In the genomic region with DNA sequence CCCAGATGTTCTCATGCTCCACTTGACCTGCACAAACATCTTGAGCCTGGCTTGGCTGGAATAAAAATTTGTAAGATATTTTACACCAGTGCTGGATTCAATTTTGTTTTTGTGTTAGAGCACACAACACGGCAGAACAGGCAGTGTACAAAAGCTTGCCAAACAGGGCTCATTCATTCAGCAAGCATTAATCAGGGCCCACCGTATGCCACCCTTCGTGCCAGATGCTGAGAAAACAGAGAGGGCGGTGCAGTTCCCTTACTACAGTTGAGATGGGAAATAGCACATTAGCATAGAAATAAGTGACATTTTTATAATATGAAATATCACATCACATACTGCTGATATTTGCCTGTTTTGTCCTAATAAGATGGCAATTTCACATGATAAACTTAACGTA, we compare ENCODE assay signal across 20 cellular contexts.
DNase-seq lines count a peak whose midpoint lies in the region; ATAC-seq and TF ChIP-seq lines count a peak whose summit lies in the region.
"Had no signal": no experiment of that assay in that cellular context is flagged by ENCODE, and none has a peak within 500 bp of the region (broad histone marks: within the 10 kb centered on the region; RNA-seq: fewer than 3 reads in every experiment).

No MANE protein-coding gene starts in this region.

- peaks cover 26% of the 10 kb centered on the region for H3K36me3 Mint-ChIP-seq in T-helper 2 cell treated with Interferon-gamma antibody and Interleukin-4, amounts not matched to agents 5 μg/mL and 100 μg/mL, for 36 hours (ENCODE audit: low read depth)
- H3K36me3 Mint-ChIP-seq: stimulated activated naive B cell treated with anti-CD40 and anti-IgM and Interleukin-4, amounts not matched to agents 10 μg/mL and 1 μg/mL and 100 μg/mL, for 72 hours had no signal

- no peak for TF ChIP-seq CTCF in gastroesophageal sphincter (IDR thresholded peaks at IDR 0.05)
- no peak for TF ChIP-seq CTCF in thoracic aorta (IDR thresholded peaks at IDR 0.05)

- WGBS in gastroesophageal sphincter (ENCODE audit: low coverage in 1 of 2), 2 donors, result 51 to 63% methylated on average over 4 to 5 of the region's 5 CpGs

- ATAC-seq in gastroesophageal sphincter (no peak), thoracic aorta (ENCODE audit: insufficient number of reproducible peaks, low FRiP score, low read depth) (no peak), HG03196 (IDR thresholded peaks at IDR 0.05; ENCODE audit: unreplicated experiment) (no peak)
- ATAC-seq: activated CD8-positive, alpha-beta memory T cell treated with anti-CD3 and anti-CD28 coated beads, Interleukin-2, amount 10 ng/mL, durations not matched to agents 7 days and 5 days; HCT116; natural killer cell; PC-3; stimulated activated naive B cell treated with anti-CD40 and anti-IgM and Interleukin-4, amounts not matched to agents 10 μg/mL and 1 μg/mL and 100 μg/mL, for 72 hours had no signal

- no peaks in the 10 kb centered on the region for H3K9me3 ChIP-seq in SJCRH30 (replicated peaks)
- no peaks in the 10 kb centered on the region for H3K9me3 ChIP-seq in gastroesophageal sphincter
- no peaks in the 10 kb centered on the region for H3K9me3 ChIP-seq in thoracic aorta
- H3K9me3 ChIP-seq: esophagus squamous epithelium, heart left ventricle, psoas muscle had no signal

- TF ChIP-seq POLR2A in gastroesophageal sphincter (IDR thresholded peaks at IDR 0.05), result no peak

- H3K27me3 Mint-ChIP-seq in T-helper 2 cell treated with Interferon-gamma antibody and Interleukin-4, amounts not matched to agents 5 μg/mL and 100 μg/mL, for 36 hours (ENCODE audit: low read depth), result no peaks in the 10 kb centered on the region
- H3K27me3 Mint-ChIP-seq: activated CD8-positive, alpha-beta memory T cell treated with anti-CD3 and anti-CD28 coated beads, Interleukin-2, amount 10 ng/mL, durations not matched to agents 7 days and 5 days had no signal

- H3K27ac ChIP-seq in SJCRH30 (peak overlapping the region; percentile 10; the same call in 1 of the 2 replicates), gastroesophageal sphincter (peak overlapping the region in 3 of 4 donors; percentile 70 to 90 (median 82)), thoracic aorta (peak overlapping the region; percentile 95 to 98)
- H3K27ac ChIP-seq: brain microvascular endothelial cell, psoas muscle had no signal

- H3K4me1 Mint-ChIP-seq in T-helper 2 cell treated with Interferon-gamma antibody and Interleukin-4, amounts not matched to agents 5 μg/mL and 100 μg/mL, for 36 hours (ENCODE audit: low read depth), result peaks cover 23% of the 10 kb centered on the region

- no peaks in the 10 kb centered on the region for H3K36me3 ChIP-seq in SJCRH30
- H3K36me3 ChIP-seq in gastroesophageal sphincter, result peaks cover 0 to 50% of the 10 kb centered on the region in 2 donors
- peaks cover 68% of the 10 kb centered on the region for H3K36me3 ChIP-seq in thoracic aorta

- no peak for DNase-seq in T-helper 2 cell treated with Interferon-gamma antibody and Interleukin-4, amounts not matched to agents 5 μg/mL and 100 μg/mL, for 36 hours (ENCODE audit: low spot score)
- DNase-seq in T-helper 2 cell, result no peak
- DNase-seq in SJCRH30, result no peak
- DNase-seq in thoracic aorta (ENCODE audit: low spot score), result no peak
- DNase-seq in epidermal melanocyte (ENCODE audit: insufficient read length, low spot score), result no peak
- no peak for DNase-seq in HuH-7 (ENCODE audit: low spot score)
- DNase-seq: activated CD4-positive, CD25-positive, alpha-beta regulatory T cell treated with anti-CD3 and anti-CD28 coated beads, Interleukin-2, amount 50 U/mL, for 72 hours; activated CD8-positive, alpha-beta memory T cell treated with anti-CD3 and anti-CD28 coated beads, Interleukin-2, amount 10 ng/mL, durations not matched to agents 7 days and 5 days; activated naive CD4-positive, alpha-beta T cell treated with anti-CD3 and anti-CD28 coated beads for 36 hours; brain microvascular endothelial cell; esophagus squamous epithelium; heart left ventricle; natural killer cell; NCI-H1436; PC-3; psoas muscle; stimulated activated naive B cell treated with anti-CD40 and anti-IgM and Interleukin-4, amounts not matched to agents 10 μg/mL and 1 μg/mL and 100 μg/mL, for 72 hours had no signal

- no peak overlapping the region for H3K4me3 ChIP-seq in SJCRH30
- no peak overlapping the region for H3K4me3 ChIP-seq in gastroesophageal sphincter
- no peak overlapping the region for H3K4me3 ChIP-seq in thoracic aorta
- H3K4me3 ChIP-seq: esophagus squamous epithelium, heart left ventricle, psoas muscle had no signal

- no peaks in the 10 kb centered on the region for H3K27me3 ChIP-seq in SJCRH30
- no peaks in the 10 kb centered on the region for H3K27me3 ChIP-seq in gastroesophageal sphincter
- no peaks in the 10 kb centered on the region for H3K27me3 ChIP-seq in thoracic aorta (replicated peaks; ENCODE audit: insufficient read depth)
- H3K27me3 ChIP-seq: brain microvascular endothelial cell, esophagus squamous epithelium, heart left ventricle had no signal

- H3K27ac Mint-ChIP-seq in T-helper 2 cell treated with Interferon-gamma antibody and Interleukin-4, amounts not matched to agents 5 μg/mL and 100 μg/mL, for 36 hours, result peak overlapping the region; percentile 6
- H3K27ac Mint-ChIP-seq: activated CD8-positive, alpha-beta memory T cell treated with anti-CD3 and anti-CD28 coated beads, Interleukin-2, amount 10 ng/mL, durations not matched to agents 7 days and 5 days; activated naive CD4-positive, alpha-beta T cell treated with anti-CD3 and anti-CD28 coated beads for 36 hours; stimulated activated naive B cell treated with anti-CD40 and anti-IgM and Interleukin-4, amounts not matched to agents 10 μg/mL and 1 μg/mL and 100 μg/mL, for 72 hours had no signal

- H3K9me3 Mint-ChIP-seq in T-helper 2 cell treated with Interferon-gamma antibody and Interleukin-4, amounts not matched to agents 5 μg/mL and 100 μg/mL, for 36 hours, result no peaks in the 10 kb centered on the region
- H3K9me3 Mint-ChIP-seq: activated naive CD4-positive, alpha-beta T cell treated with anti-CD3 and anti-CD28 coated beads for 36 hours; natural killer cell; stimulated activated naive B cell treated with anti-CD40 and anti-IgM and Interleukin-4, amounts not matched to agents 10 μg/mL and 1 μg/mL and 100 μg/mL, for 72 hours had no signal

- no peak for TF ChIP-seq EP300 in gastroesophageal sphincter (IDR thresholded peaks at IDR 0.05)

- no peak overlapping the region for H3K4me3 Mint-ChIP-seq in T-helper 2 cell treated with Interferon-gamma antibody and Interleukin-4, amounts not matched to agents 5 μg/mL and 100 μg/mL, for 36 hours
- H3K4me3 Mint-ChIP-seq: activated CD8-positive, alpha-beta memory T cell treated with anti-CD3 and anti-CD28 coated beads, Interleukin-2, amount 10 ng/mL, durations not matched to agents 7 days and 5 days; activated naive CD4-positive, alpha-beta T cell treated with anti-CD3 and anti-CD28 coated beads for 36 hours; natural killer cell; stimulated activated naive B cell treated with anti-CD40 and anti-IgM and Interleukin-4, amounts not matched to agents 10 μg/mL and 1 μg/mL and 100 μg/mL, for 72 hours had no signal

- peaks cover 51% of the 10 kb centered on the region for H3K4me1 ChIP-seq in SJCRH30
- peaks cover 5 to 92% (median 29%) of the 10 kb centered on the region in 3 donors for H3K4me1 ChIP-seq in gastroesophageal sphincter
- peaks cover 61 to 96% of the 10 kb centered on the region in 2 donors for H3K4me1 ChIP-seq in thoracic aorta (ENCODE audit: control insufficient read depth in 1 of 2, low read depth in 2 of 2)

Comparison
In these comparisons a context has a peak if more than half of its experiments do, and no peak if none do; other contexts are left out.
1. H3K27ac ChIP-seq: peak in every context shown above with its lines; median percentile 96 in thoracic aorta; 82 in gastroesophageal sphincter; 10 in SJCRH30.